17 cellular contexts compared by ENCODE assay signal in genomic region chr12:85156569-85156968, GRCh38.
DNase-seq lines count a peak whose midpoint lies in the region; ATAC-seq and TF ChIP-seq lines count a peak whose summit lies in the region.
"Had no signal": no experiment of that assay in that cellular context is flagged by ENCODE, and none has a peak within 500 bp of the region (broad histone marks: within the 10 kb centered on the region; RNA-seq: fewer than 3 reads in every experiment).

No MANE protein-coding gene starts in this region.

- H3K27ac ChIP-seq in HEK293 (ENCODE audit: extremely low read depth, low read depth, low read length), result no peak overlapping the region
- H3K27ac ChIP-seq: tibial artery had no signal

- H3K4me1 ChIP-seq in HEK293 (ENCODE audit: control insufficient read depth, insufficient read depth, low read length), result no peaks in the 10 kb centered on the region

- no peaks in the 10 kb centered on the region for H3K36me3 ChIP-seq in HEK293 (ENCODE audit: control insufficient read depth in 2 of 2, insufficient read depth in 1 of 2, low read length in 2 of 2)
- H3K36me3 ChIP-seq: tibial artery had no signal

- CTCF ChIA-PET in HEK293 (lab: Yijun Ruan, JAX), result interaction anchor here (0.5 to 1.5 kb wide), 9 partner anchors 80 to 759 kb away, joined by 3 to 7 read pairs (median 3); no protein-coding TSS in a partner anchor

- POLR2A ChIA-PET in HEK293 (lab: Yijun Ruan, JAX), result interaction anchor here (0.6 kb wide), 1 partner anchor 8 kb away, joined by 4 read pairs; no protein-coding TSS in a partner anchor

- no peak for ATAC-seq in HG03175 (IDR thresholded peaks at IDR 0.05; ENCODE audit: unreplicated experiment)
- ATAC-seq: GM12878, T-cell had no signal

- 0 out of 2 replicates have a peak, but pooled peaks have one; percentile 16 for TF ChIP-seq CTCF in HEK293 (tag by site-specific recombination; IDR thresholded peaks at IDR 0.05)

- no peaks in the 10 kb centered on the region for H3K9me3 ChIP-seq in HEK293 (ENCODE audit: control insufficient read depth, insufficient read depth, low read depth, low read length)
- H3K9me3 ChIP-seq: tibial artery had no signal

- in situ Hi-C loops in SK-MEL-5 (cut with HindIII; ENCODE audit: low pct_unique_long_range_greater_than_20kb, low sequenced_read_pairs), result loop anchor here (25.0 kb wide), 1 partner anchor 256 kb away; no protein-coding TSS in a partner anchor

- peak; percentile 5 for DNase-seq in NCI-H748 treated with DMSO at 0.1 percent for 48 hours (lab: John Stamatoyannopoulos, UW)
- peak; percentile 81 for DNase-seq in SK-MEL-5 (ENCODE audit: low read depth, low spot score)
- DNase-seq in fibroblast of the conjunctiva (ENCODE audit: low read depth), result peak; percentile 23
- no peak for DNase-seq in T-helper 9 cell
- DNase-seq in C1 segment of cervical spinal cord (lab: John Stamatoyannopoulos, UW), result no peak
- DNase-seq in SKM-1 (lab: John Stamatoyannopoulos, UW; ENCODE audit: unreplicated experiment), result no peak
- DNase-seq: activated CD4-positive, alpha-beta T cell treated with anti-CD3 and anti-CD28 coated beads, Interleukin-2, amount 50 U/mL, for 1 hour; activated naive CD8-positive, alpha-beta T cell treated with anti-CD3 and anti-CD28 coated beads, Interleukin-2, amount 10 ng/mL, durations not matched to agents 7 days and 5 days; CD4-positive, alpha-beta T cell; immature natural killer cell; NCI-H1105; stimulated activated naive CD4-positive, alpha-beta T cell; T-cell; tibial artery had no signal

- no peak overlapping the region for H3K4me3 ChIP-seq in HEK293 (ENCODE audit: low read depth, low read length)
- H3K4me3 ChIP-seq: GM12878, tibial artery had no signal

TF ChIP-seq in HEK293, 187 proteins besides CTCF, POLR2A, EP300 and RAD21:
- TF ChIP-seq PRDM10 (tag by site-specific recombination; IDR thresholded peaks at IDR 0.05) (no peak), ZNF654 (tag by site-specific recombination; IDR thresholded peaks at IDR 0.05; ENCODE audit: low read depth) (peak; percentile 52), ZNF391 (tag by site-specific recombination; IDR thresholded peaks at IDR 0.05; ENCODE audit: borderline replicate concordance, low read depth) (no peak), ZNF843 (tag by site-specific recombination; IDR thresholded peaks at IDR 0.05) (no peak)

Comparison
In these comparisons a context has a peak if more than half of its experiments do, and no peak if none do; other contexts are left out.
1. DNase-seq: peak in NCI-H748 treated with DMSO at 0.1 percent for 48 hours (single experiment), SK-MEL-5 (single experiment) and fibroblast of the conjunctiva (single experiment); none in T-helper 9 cell (single experiment), C1 segment of cervical spinal cord (0 of 14) and SKM-1 (single experiment).